ENCODE assay signal across 3 cellular contexts in the genomic region with DNA sequence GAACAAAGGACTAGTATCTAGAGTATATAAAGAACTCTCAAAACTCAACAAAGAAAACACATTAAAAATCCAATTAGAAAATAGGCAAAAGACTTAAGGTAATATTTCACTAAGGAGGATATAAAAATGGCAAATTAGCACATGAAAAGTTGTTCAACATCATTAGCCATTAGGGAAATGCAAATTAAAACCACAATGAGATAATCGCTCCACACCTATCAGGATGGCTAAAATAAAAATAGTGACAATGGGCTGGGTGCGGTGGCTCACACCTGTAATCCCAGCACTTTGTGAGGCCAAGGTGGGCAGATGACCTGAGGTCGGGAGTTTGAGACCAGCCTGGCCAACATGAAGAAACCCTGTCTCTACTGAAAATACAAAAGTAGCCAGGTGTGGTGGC. TPM values are rescaled to one million over a fixed set of nuclear protein-coding genes. Genes with fewer than 3 reads are reported as not detected.
"Had no signal": no experiment of that assay in that cellular context is flagged by ENCODE, and none has a peak within 500 bp of the region (broad histone marks: within the 10 kb centered on the region; RNA-seq: fewer than 3 reads in every experiment).

No MANE protein-coding gene starts in this region.

RNA-seq across cellular contexts. Expression of a gene that starts 27.0 kb away (rescaled TPM):
- total RNA-seq: neural crest cell, smooth muscle cell had no signal

RNA-seq across cellular contexts. Expression of a gene that starts 59.9 kb away (rescaled TPM):
- total RNA-seq: osteocyte, smooth muscle cell had no signal
